In genomic region chr5:159971931-159972461, GRCh38 we compare ENCODE assay signal across 9 cellular contexts. TPM values are rescaled to one million over a fixed set of nuclear protein-coding genes. Genes with fewer than 3 reads are reported as not detected.
DNase-seq lines count a peak whose midpoint lies in the region; ATAC-seq and TF ChIP-seq lines count a peak whose summit lies in the region.
"Had no signal": no experiment of that assay in that cellular context is flagged by ENCODE, and none has a peak within 500 bp of the region (broad histone marks: within the 10 kb centered on the region; RNA-seq: fewer than 3 reads in every experiment).

No MANE protein-coding gene starts in this region.

- peaks cover 4% of the 10 kb centered on the region for H3K36me3 Mint-ChIP-seq in Calu3 (ENCODE audit: insufficient read depth, unreplicated experiment)
- peaks cover 2% of the 10 kb centered on the region for H3K36me3 Mint-ChIP-seq in neural crest cell (ENCODE audit: low read depth)

- no TSS peak for BruUV-seq in Calu3 (replicated peaks; lab: Mats Ljungman, UMichigan)

- TF ChIP-seq CTCF in Calu3 (IDR thresholded peaks at IDR 0.05; ENCODE audit: unreplicated experiment), result no peak
- TF ChIP-seq CTCF in RWPE1 (conservative IDR thresholded peaks at IDR 0.05; ENCODE audit: low read depth), result no peak
- TF ChIP-seq CTCF in neural crest cell (conservative IDR thresholded peaks at IDR 0.05), result no peak

- CTCF ChIA-PET in Calu3 (lab: Charles Lee), result interaction anchor here (0.5 to 0.9 kb wide), 3 partner anchors 15 to 456 kb away, joined by 3 to 4 read pairs (median 4); no protein-coding TSS in a partner anchor
- CTCF ChIA-PET in RWPE1 (lab: Yijun Ruan, JAX), result interaction anchor here (0.6 to 1.3 kb wide), 5 partner anchors 10 to 530 kb away, joined by 3 to 5 read pairs (median 4); no protein-coding TSS in a partner anchor

- H3K27me3 Mint-ChIP-seq in Calu3 (ENCODE audit: unreplicated experiment), result peaks cover 35% of the 10 kb centered on the region
- peaks cover 88% of the 10 kb centered on the region for H3K27me3 Mint-ChIP-seq in neural crest cell (ENCODE audit: low read depth)

- H3K4me1 Mint-ChIP-seq in Calu3 (ENCODE audit: low read depth, unreplicated experiment) (peaks cover 30% of the 10 kb centered on the region), neural crest cell (peaks cover 6% of the 10 kb centered on the region)

- H3K27ac Mint-ChIP-seq in Calu3 (ENCODE audit: unreplicated experiment) (no peak overlapping the region), neural crest cell (ENCODE audit: unreplicated experiment) (no peak overlapping the region)

- intact Hi-C loops in Calu3 (cut with micrococcal nuclease; ENCODE audit: unreplicated experiment), result no loop called here
- intact Hi-C loops in Right ventricle myocardium superior (cut with DNase I), result no loop called here

- no peak overlapping the region for H3K27ac ChIP-seq in RWPE1

- H3K4me3 Mint-ChIP-seq in Calu3 (ENCODE audit: low read depth, unreplicated experiment), result peak overlapping the region; percentile 61
- H3K4me3 Mint-ChIP-seq in neural crest cell, result no peak overlapping the region

- DNase-seq in Calu3, result peak; percentile 63
- DNase-seq in RWPE1 (ENCODE audit: low spot score), result peak; percentile 34
- DNase-seq in Right ventricle myocardium superior, result no peak
- peak; percentile 17 for DNase-seq in neural crest cell (ENCODE audit: low read depth, low spot score)
- no peak for DNase-seq in T1000 (lab: John Stamatoyannopoulos, UW)
- no peak for DNase-seq in NCI-H1930 (lab: John Stamatoyannopoulos, UW)
- no peak for DNase-seq in NCI-H345 treated with DMSO at 0.1 percent for 48 hours (lab: John Stamatoyannopoulos, UW; ENCODE audit: unreplicated experiment)
- DNase-seq: NCI-H2029 had no signal

- H3K9me3 Mint-ChIP-seq in Calu3 (ENCODE audit: low read depth, unreplicated experiment), result no peaks in the 10 kb centered on the region
- H3K9me3 Mint-ChIP-seq in neural crest cell, result no peaks in the 10 kb centered on the region

- POLR2A ChIA-PET in RWPE1 (lab: Yijun Ruan, JAX; ENCODE audit: low non-redundant PET), result interaction anchor here (0.6 kb wide), 1 partner anchor 193 kb away, joined by 4 read pairs; no protein-coding TSS in a partner anchor

- ATAC-seq in Right ventricle myocardium superior (ENCODE audit: poor library complexity) (peak; percentile 60), GM21528 (IDR thresholded peaks at IDR 0.05; ENCODE audit: low FRiP score, unreplicated experiment) (no peak)

RNA-seq across cellular contexts. Expression of gene TTC1, which starts 36.9 kb away (rescaled TPM):
- total RNA-seq in Calu3 (2022), result 66.4 and 70.6 TPM in 2 replicates
- total RNA-seq in Right ventricle myocardium superior, result 108 TPM
- total RNA-seq in neural crest cell, result 48.0 and 49.4 TPM in 2 replicates

RNA-seq across cellular contexts. Expression of gene ADRA1B, which starts 55.7 kb away (rescaled TPM):
- total RNA-seq in Calu3 (2022) (3.7 and 10.9 TPM in 2 replicates), Right ventricle myocardium superior (1.5 TPM), neural crest cell (0.19 and 0.32 TPM in 2 replicates)

Comparison
In these comparisons a context has a peak if more than half of its experiments do, and no peak if none do; other contexts are left out.
1. DNase-seq: peak in Calu3 (single experiment), RWPE1 (single experiment) and neural crest cell (single experiment); none in Right ventricle myocardium superior (single experiment), T1000 (single experiment), NCI-H1930 (0 of 2) and NCI-H345 treated with DMSO at 0.1 percent for 48 hours (single experiment).